In genomic region chr17:37041931-37042330, GRCh38 we compare ENCODE assay signal across 20 cellular contexts.
DNase-seq lines count a peak whose midpoint lies in the region; ATAC-seq, FAIRE-seq and TF ChIP-seq lines count a peak whose summit lies in the region.
"Had no signal": no experiment of that assay in that cellular context is flagged by ENCODE, and none has a peak within 500 bp of the region (broad histone marks: within the 10 kb centered on the region; RNA-seq: fewer than 3 reads in every experiment).

No MANE protein-coding gene starts in this region.

- no peak overlapping the region for H2BK20ac ChIP-seq in IMR-90 (ENCODE audit: low read depth, low read length)

- H4K20me1 ChIP-seq in IMR-90 (ENCODE audit: insufficient read depth, low read length) = no peaks in the 10 kb centered on the region

- H4K91ac ChIP-seq in IMR-90 (ENCODE audit: insufficient read depth, low read depth, low read length) = no peak overlapping the region
- H4K91ac ChIP-seq in mesenchymal stem cell (ENCODE audit: low read length) = no peak overlapping the region

- no peak overlapping the region for H2BK120ac ChIP-seq in IMR-90 (ENCODE audit: low read depth, low read length)
- H2BK120ac ChIP-seq in mesenchymal stem cell (ENCODE audit: low read depth, low read length) = no peak overlapping the region

- in situ Hi-C loops in IMR-90 (cut with MboI; ENCODE audit: low sequenced_read_pairs) = no loop called here

- H4K5ac ChIP-seq in IMR-90 (ENCODE audit: low read depth, low read length) = no peak overlapping the region

- no peaks in the 10 kb centered on the region for H3K9me3 ChIP-seq in A549
- H3K9me3 ChIP-seq in IMR-90 (ENCODE audit: control insufficient read depth, insufficient read depth, low read length) = no peaks in the 10 kb centered on the region
- H3K9me3 ChIP-seq in mesenchymal stem cell (ENCODE audit: control insufficient read depth, low read length) = no peaks in the 10 kb centered on the region
- H3K9me3 ChIP-seq: BLaER1 treated with 17β-estradiol and CSF1 and Interleukin-3, amounts not matched to agents 10 nM and 100 nM; Caco-2 had no signal

- TF ChIP-seq POLR2A in A549 (IDR thresholded peaks at IDR 0.05; ENCODE audit: low read length) (no peak), IMR-90 (IDR thresholded peaks at IDR 0.05; ENCODE audit: low read depth, low read length) (no peak)

- POLR2A ChIA-PET in A549 (lab: Yijun Ruan, JAX) = no interaction called here
- POLR2A ChIA-PET in IMR-90 (lab: Charles Lee; ENCODE audit: unreplicated experiment) = no interaction called here

- no peak overlapping the region for H2BK15ac ChIP-seq in IMR-90 (ENCODE audit: low read depth, low read length)
- no peak overlapping the region for H2BK15ac ChIP-seq in mesenchymal stem cell (ENCODE audit: low read depth, poor library complexity, severe bottlenecking)

- H3K27ac ChIP-seq in A549 (no peak overlapping the region), IMR-90 (ENCODE audit: insufficient read depth, low read length) (no peak overlapping the region), mesenchymal stem cell (ENCODE audit: low read length, poor library complexity, severe bottlenecking) (no peak overlapping the region), coronary artery (no peak overlapping the region)
- H3K27ac ChIP-seq: BLaER1 treated with 17β-estradiol and CSF1 and Interleukin-3, amounts not matched to agents 10 nM and 100 nM; C4-2B had no signal

- dilution Hi-C loops in IMR-90 (cut with HindIII; ENCODE audit: low sequenced_read_pairs, unreplicated experiment) = no loop called here

- no peak for FAIRE-seq in A549 (lab: Jason Lieb, UNC)
- FAIRE-seq: A204.1, D721Med, G401.6, GM12891, GM19239 had no signal

- H2AFZ ChIP-seq in IMR-90 (replicated peaks; ENCODE audit: low read length, poor library complexity) (no peak overlapping the region), mesenchymal stem cell (ENCODE audit: low read depth, low read length) (no peak overlapping the region)

- no peak overlapping the region for H2BK12ac ChIP-seq in mesenchymal stem cell (ENCODE audit: low read length in 2 of 2)

- no peak overlapping the region for H2BK5ac ChIP-seq in IMR-90 (ENCODE audit: low read depth, low read length, poor library complexity, severe bottlenecking)
- H2BK5ac ChIP-seq in mesenchymal stem cell (ENCODE audit: low read depth, low read length, poor library complexity, severe bottlenecking) = peak overlapping the region; percentile 53

- H3K14ac ChIP-seq in IMR-90 (replicated peaks; ENCODE audit: low read depth, low read length) (no peak overlapping the region), mesenchymal stem cell (ENCODE audit: low read length in 2 of 2) (no peak overlapping the region)

- H2AK9ac ChIP-seq in IMR-90 (replicated peaks; ENCODE audit: low read depth, low read length, poor library complexity) = no peak overlapping the region

- no peak overlapping the region for H3K23ac ChIP-seq in IMR-90 (ENCODE audit: low read depth, low read length)
- no peak overlapping the region for H3K23ac ChIP-seq in mesenchymal stem cell (ENCODE audit: low read length in 2 of 2)

- H2AK5ac ChIP-seq in IMR-90 (ENCODE audit: low read depth, low read length) = no peak overlapping the region
- H2AK5ac ChIP-seq in mesenchymal stem cell (ENCODE audit: low read length, severe bottlenecking) = no peak overlapping the region

- TF ChIP-seq CTCF in A549 (IDR thresholded peaks at IDR 0.05) (no peak), IMR-90 (conservative IDR thresholded peaks at IDR 0.05; ENCODE audit: low read depth, low read length) (no peak), coronary artery (IDR thresholded peaks at IDR 0.05) (no peak)

- H3K4me3 ChIP-seq in A549 (no peak overlapping the region), IMR-90 (ENCODE audit: insufficient read depth, low read depth, low read length) (no peak overlapping the region), mesenchymal stem cell (ENCODE audit: insufficient read depth in 1 of 2, low read depth in 1 of 2, low read length in 2 of 2) (no peak overlapping the region), coronary artery (no peak overlapping the region)
- H3K4me3 ChIP-seq: BLaER1 treated with 17β-estradiol and CSF1 and Interleukin-3, amounts not matched to agents 10 nM and 100 nM had no signal

- intact Hi-C loops in IMR-90 (cut with micrococcal nuclease) = no loop called here

- no peak overlapping the region for H3K56ac ChIP-seq in IMR-90 (ENCODE audit: extremely low read depth, insufficient read depth, low read length)

- H3K4me2 ChIP-seq in A549 (no peak overlapping the region), IMR-90 (ENCODE audit: low read depth, low read length) (no peak overlapping the region), mesenchymal stem cell (ENCODE audit: low read length, poor library complexity, severe bottlenecking) (no peak overlapping the region)
- H3K4me2 ChIP-seq: BLaER1 treated with 17β-estradiol and CSF1 and Interleukin-3, amounts not matched to agents 10 nM and 100 nM had no signal

- H3K9me1 ChIP-seq in IMR-90 (ENCODE audit: insufficient read depth, low read length) = 0 out of 2 replicates have a peak, but pooled peaks cover 3% of the 10 kb centered on the region

- BruUV-seq in IMR-90 (replicated peaks; lab: Mats Ljungman, UMichigan) = no TSS peak

- H3K27me3 ChIP-seq in IMR-90 (ENCODE audit: control insufficient read depth, insufficient read depth, low read length) (no peaks in the 10 kb centered on the region), mesenchymal stem cell (ENCODE audit: control insufficient read depth in 1 of 2, insufficient read depth in 1 of 2, low read length in 2 of 2) (no peaks in the 10 kb centered on the region)
- H3K27me3 ChIP-seq: BLaER1 treated with 17β-estradiol and CSF1 and Interleukin-3, amounts not matched to agents 10 nM and 100 nM had no signal

- no peak for TF ChIP-seq EP300 in A549 (IDR thresholded peaks at IDR 0.05)

- DNase-seq in A549 (ENCODE audit: low read depth in 1 of 2, low spot score in 1 of 2) (no peak), IMR-90 (no peak), mesenchymal stem cell (no peak), coronary artery (ENCODE audit: low spot score) (no peak)
- DNase-seq: 8988T; AML-193; Caco-2; Calu3; CD4-positive, alpha-beta T cell; CD8-positive, alpha-beta T cell; DMS79 treated with DMSO at 0.1 percent for 48 hours; GF-D8 had no signal

- CTCF ChIA-PET in A549 (lab: Yijun Ruan, JAX) (no interaction called here), IMR-90 (lab: Yijun Ruan, JAX) (interaction anchor here (0.9 kb wide), 1 partner anchor 29 kb away, joined by 3 read pairs; no protein-coding TSS in a partner anchor)

- H3K4me1 ChIP-seq in A549 (peaks cover 4% of the 10 kb centered on the region; the same call in 2 of the 3 replicates), IMR-90 (ENCODE audit: control insufficient read depth, insufficient read depth, low read length) (peaks cover 2% of the 10 kb centered on the region), mesenchymal stem cell (ENCODE audit: control insufficient read depth, insufficient read depth, low read depth, low read length) (peaks cover 6% of the 10 kb centered on the region)
- H3K4me1 ChIP-seq: Caco-2 had no signal

- H3K36me3 ChIP-seq in IMR-90 (ENCODE audit: control insufficient read depth, insufficient read depth, low read length) = peaks cover 7% of the 10 kb centered on the region
- H3K36me3 ChIP-seq in mesenchymal stem cell (ENCODE audit: control insufficient read depth in 1 of 2, insufficient read depth in 2 of 2, low read depth in 1 of 2, low read length in 2 of 2) = peaks cover 4 to 16% of the 10 kb centered on the region in 2 experiments

- H4K8ac ChIP-seq in IMR-90 (ENCODE audit: low read depth in 2 of 2, low read length in 2 of 2) (no peak overlapping the region), mesenchymal stem cell (ENCODE audit: low read length) (no peak overlapping the region)

- H3K4ac ChIP-seq in IMR-90 (ENCODE audit: low read depth, low read length) = no peak overlapping the region
- H3K4ac ChIP-seq in mesenchymal stem cell (ENCODE audit: low read depth in 1 of 2, low read length in 2 of 2) = no peak overlapping the region

- H3K18ac ChIP-seq in IMR-90 (ENCODE audit: low read depth, low read length) (no peak overlapping the region), mesenchymal stem cell (ENCODE audit: low read depth in 1 of 2, low read length in 2 of 2) (no peak overlapping the region)

- H3K79me1 ChIP-seq in IMR-90 (ENCODE audit: low read depth in 1 of 2, low read length in 2 of 2) (peaks cover 0 to 4% of the 10 kb centered on the region in 2 experiments; a peak in 2 of 4 replicates), mesenchymal stem cell (replicated peaks; ENCODE audit: low read length, poor library complexity, severe bottlenecking) (peaks cover 13% of the 10 kb centered on the region)

- TF ChIP-seq RAD21 in A549 (conservative IDR thresholded peaks at IDR 0.05 in 1 of 2, IDR thresholded peaks at IDR 0.05 in 1 of 2) = no peak
- no peak for TF ChIP-seq RAD21 in IMR-90 (IDR thresholded peaks at IDR 0.05; ENCODE audit: low read length)

- no peak overlapping the region for H3K9ac ChIP-seq in IMR-90 (ENCODE audit: low read depth, low read length)
- H3K9ac ChIP-seq in mesenchymal stem cell (ENCODE audit: low read length) = no peak overlapping the region
- H3K9ac ChIP-seq: BLaER1 treated with 17β-estradiol and CSF1 and Interleukin-3, amounts not matched to agents 10 nM and 100 nM had no signal

- ATAC-seq in A549 (no peak), IMR-90 (ENCODE audit: low read depth) (no peak), SK-N-SH treated with all-trans-retinoic acid at 6 μM for 48 hours (no peak)
- ATAC-seq: CD8-positive, alpha-beta T cell had no signal

TF ChIP-seq in A549, 52 proteins besides CTCF, POLR2A, EP300 and RAD21 (continues in another document):
- no peak for TF ChIP-seq MYC (IDR thresholded peaks at IDR 0.05; ENCODE audit: borderline replicate concordance, low read length)
- no peak for TF ChIP-seq FOSB (CRISPR knock-in tag; IDR thresholded peaks at IDR 0.05)

TF ChIP-seq in IMR-90, 13 proteins besides CTCF, POLR2A, EP300 and RAD21:
- no peak for TF ChIP-seq CHD1 (IDR thresholded peaks at IDR 0.05; ENCODE audit: low read depth, low read length)
- peak; percentile 33; the same call in 1 of the 2 replicates for TF ChIP-seq MAFK (IDR thresholded peaks at IDR 0.05; ENCODE audit: low read depth, low read length)

TF ChIP-seq in SK-N-SH treated with all-trans-retinoic acid at 6 μM for 48 hours, 23 proteins besides CTCF, POLR2A, EP300 and RAD21 (continues in another document):
- TF ChIP-seq GLIS3 (CRISPR knock-in tag; IDR thresholded peaks at IDR 0.05) (no peak), TOX (CRISPR knock-in tag; IDR thresholded peaks at IDR 0.05; ENCODE audit: borderline replicate concordance) (no peak), ZNF565 (CRISPR knock-in tag; conservative IDR thresholded peaks at IDR 0.05; ENCODE audit: low read depth) (no peak), RARB (CRISPR knock-in tag; IDR thresholded peaks at IDR 0.05) (no peak), SNAI2 (CRISPR knock-in tag; IDR thresholded peaks at IDR 0.05) (no peak), ISL1 (CRISPR knock-in tag; IDR thresholded peaks at IDR 0.05) (no peak), ZFP3 (CRISPR knock-in tag; IDR thresholded peaks at IDR 0.05) (no peak)
